ENCODE assay signal across 24 cellular contexts in genomic region chr4:42710329-42710728, GRCh38. TPM values are rescaled to one million over a fixed set of nuclear protein-coding genes. Genes with fewer than 3 reads are reported as not detected.
DNase-seq lines count a peak whose midpoint lies in the region; FAIRE-seq and TF ChIP-seq lines count a peak whose summit lies in the region.
"Had no signal": no experiment of that assay in that cellular context is flagged by ENCODE, and none has a peak within 500 bp of the region (broad histone marks: within the 10 kb centered on the region; RNA-seq: fewer than 3 reads in every experiment).

No MANE protein-coding gene starts in this region.

- peak overlapping the region; percentile 51 for H3K27ac Mint-ChIP-seq in type B pancreatic cell
- H3K27ac Mint-ChIP-seq: activated B cell treated with CpG ODN at 0.5 μM for 24 hours; HFFc6; nephron progenitor cell; T-helper 2 cell treated with Interferon-gamma antibody and Interleukin-4, amounts not matched to agents 5 μg/mL and 100 μg/mL, for 36 hours had no signal

- H4K8ac ChIP-seq in H1 (ENCODE audit: extremely low read depth, insufficient read depth, low read length) (no peak overlapping the region), trophoblast cell (ENCODE audit: low read depth, low read length) (no peak overlapping the region)

- H2AFZ ChIP-seq in H1 (ENCODE audit: low read length) (no peak overlapping the region), trophoblast cell (ENCODE audit: insufficient read depth, low read length, poor library complexity) (no peak overlapping the region)

- H4K91ac ChIP-seq in H1 (replicated peaks; ENCODE audit: insufficient read length, low read length), result no peak overlapping the region
- H4K91ac ChIP-seq in trophoblast cell (ENCODE audit: low read depth, low read length), result no peak overlapping the region

- TF ChIP-seq EP300 in H1 (IDR thresholded peaks at IDR 0.05; ENCODE audit: borderline replicate concordance in 1 of 2, low read depth in 2 of 2, low read length in 2 of 2), result no peak

- no peaks in the 10 kb centered on the region for H4K20me1 ChIP-seq in H1 (replicated peaks in 1 of 2; ENCODE audit: control insufficient read depth in 1 of 2, insufficient read depth in 2 of 2, low read length in 2 of 2)

- H3K27ac ChIP-seq in H1 (ENCODE audit: low read depth, low read length) (no peak overlapping the region), trophoblast cell (ENCODE audit: low read depth, low read length) (no peak overlapping the region)
- H3K27ac ChIP-seq: gastrocnemius medialis, prostate gland, RWPE1, suprapubic skin had no signal

- no peak overlapping the region for H2BK12ac ChIP-seq in H1 (ENCODE audit: low read depth, low read length)
- no peak overlapping the region for H2BK12ac ChIP-seq in trophoblast cell (ENCODE audit: low read length)

- no peaks in the 10 kb centered on the region for H3K36me3 ChIP-seq in H1 (ENCODE audit: control insufficient read depth in 2 of 4, insufficient read depth in 4 of 4, low read length in 3 of 4)
- no peaks in the 10 kb centered on the region for H3K36me3 ChIP-seq in trophoblast cell (ENCODE audit: control insufficient read depth in 1 of 2, insufficient read depth in 2 of 2, low read length in 2 of 2)
- H3K36me3 ChIP-seq: BE2C, gastrocnemius medialis, prostate gland, suprapubic skin had no signal

- H3K23me2 ChIP-seq in H1 (ENCODE audit: low read depth, low read length), result no peaks in the 10 kb centered on the region

- H3K4me3 Mint-ChIP-seq in type B pancreatic cell, result peak overlapping the region; percentile 50
- H3K4me3 Mint-ChIP-seq: activated B cell treated with CpG ODN at 0.5 μM for 24 hours; HFFc6; nephron progenitor cell; T-helper 2 cell treated with Interferon-gamma antibody and Interleukin-4, amounts not matched to agents 5 μg/mL and 100 μg/mL, for 36 hours had no signal

- H3K56ac ChIP-seq in H1 (replicated peaks; ENCODE audit: insufficient read length, low read depth, low read length), result no peak overlapping the region

- TF ChIP-seq CTCF in H1 (IDR thresholded peaks at IDR 0.05; ENCODE audit: control extremely low read depth in 1 of 3, insufficient read depth in 1 of 3, low read depth in 1 of 3, low read length in 3 of 3), result no peak
- no peak for TF ChIP-seq CTCF in type B pancreatic cell (conservative IDR thresholded peaks at IDR 0.05)

- H3K18ac ChIP-seq in H1 (ENCODE audit: extremely low read depth, low read length) (no peak overlapping the region), trophoblast cell (ENCODE audit: low read length) (no peak overlapping the region)

- no peaks in the 10 kb centered on the region for H3K9me3 ChIP-seq in H1 (ENCODE audit: insufficient read depth in 2 of 2, low read depth in 1 of 2, low read length in 1 of 2)
- no peaks in the 10 kb centered on the region for H3K9me3 ChIP-seq in trophoblast cell (ENCODE audit: insufficient read depth, low read depth, low read length)
- H3K9me3 ChIP-seq: BE2C, gastrocnemius medialis, prostate gland, suprapubic skin had no signal

- H3K4me1 ChIP-seq in H1 (replicated peaks in 1 of 4; ENCODE audit: control insufficient read depth in 3 of 4, insufficient read depth in 4 of 4, low read length in 3 of 4) (peaks cover 0 to 14% (median 4%) of the 10 kb centered on the region in 4 experiments; a peak in 3 of 7 replicates), trophoblast cell (ENCODE audit: control insufficient read depth in 1 of 2, insufficient read depth in 2 of 2, low read length in 2 of 2) (no peaks in the 10 kb centered on the region)
- H3K4me1 ChIP-seq: gastrocnemius medialis, suprapubic skin had no signal

- H3K4ac ChIP-seq in H1 (replicated peaks; ENCODE audit: insufficient read length, low read depth, low read length), result no peak overlapping the region
- H3K4ac ChIP-seq in trophoblast cell (ENCODE audit: low read depth, low read length), result no peak overlapping the region

- H3K27me3 Mint-ChIP-seq in type B pancreatic cell, result no peaks in the 10 kb centered on the region

- H2BK5ac ChIP-seq in H1 (ENCODE audit: low read depth, low read length) (no peak overlapping the region), trophoblast cell (ENCODE audit: low read depth, low read length, poor library complexity) (no peak overlapping the region)

- peaks cover 31% of the 10 kb centered on the region for H3K4me1 Mint-ChIP-seq in type B pancreatic cell (ENCODE audit: unreplicated experiment)
- H3K4me1 Mint-ChIP-seq: activated B cell treated with CpG ODN at 0.5 μM for 24 hours, nephron progenitor cell had no signal

- H3K9ac ChIP-seq in H1 (replicated peaks in 1 of 4; ENCODE audit: extremely low read depth in 1 of 4, low read depth in 3 of 4, low read length in 3 of 4) (no peak overlapping the region), trophoblast cell (ENCODE audit: low read length) (no peak overlapping the region)

- no peak for FAIRE-seq in H1 (lab: Jason Lieb, UNC)

- no peak overlapping the region for H2BK15ac ChIP-seq in H1 (ENCODE audit: low read length)

- H3K36me3 Mint-ChIP-seq in type B pancreatic cell, result no peaks in the 10 kb centered on the region
- H3K36me3 Mint-ChIP-seq: brain had no signal

- H3K27me3 ChIP-seq in H1 (replicated peaks in 1 of 4; ENCODE audit: control insufficient read depth in 3 of 4, extremely low read depth in 1 of 4, insufficient read depth in 3 of 4, low read length in 3 of 4), result no peaks in the 10 kb centered on the region
- H3K27me3 ChIP-seq in trophoblast cell (ENCODE audit: insufficient read depth, low read length), result no peaks in the 10 kb centered on the region
- H3K27me3 ChIP-seq: BE2C, gastrocnemius medialis, suprapubic skin had no signal

- no peak overlapping the region for H3K23ac ChIP-seq in H1 (ENCODE audit: insufficient read length)
- no peak overlapping the region for H3K23ac ChIP-seq in trophoblast cell (ENCODE audit: low read length)

- 61% methylated on average over 5 of the region's 5 CpGs; no CpG with 5 or more reads in 1 of the 2 experiments for WGBS in H1 (ENCODE audit: extremely low coverage in 1 of 2, insufficient coverage in 1 of 2, insufficient read length in 1 of 2, insufficient replicate concordance in 2 of 2, low coverage in 1 of 2, low lambda C conversion rate in 2 of 2, missing lambda C conversion rate in 1 of 2), 2 experiments
- WGBS in trophoblast cell (ENCODE audit: extremely low coverage, insufficient coverage, insufficient read length), result no CpG with 5 or more reads among the region's 5 CpGs

- no peak overlapping the region for H4K12ac ChIP-seq in trophoblast cell (ENCODE audit: low read depth, low read length)

- CTCF ChIA-PET in H1 (lab: Charles Lee; ENCODE audit: partially characterized antibody), result interaction anchor here (0.9 kb wide), 1 partner anchor 107 kb away, joined by 3 read pairs; no protein-coding TSS in a partner anchor

- no peaks in the 10 kb centered on the region for H3K9me3 Mint-ChIP-seq in type B pancreatic cell
- H3K9me3 Mint-ChIP-seq: activated B cell treated with CpG ODN at 0.5 μM for 24 hours; brain; nephron progenitor cell; T-helper 2 cell treated with Interferon-gamma antibody and Interleukin-4, amounts not matched to agents 5 μg/mL and 100 μg/mL, for 36 hours had no signal

- H3K79me1 ChIP-seq in H1 (ENCODE audit: low read depth, low read length), result no peaks in the 10 kb centered on the region
- H3K79me1 ChIP-seq in trophoblast cell (ENCODE audit: low read length), result no peaks in the 10 kb centered on the region

- no peak for TF ChIP-seq RAD21 in H1 (IDR thresholded peaks at IDR 0.05 in 1 of 2, conservative IDR thresholded peaks at IDR 0.05 in 1 of 2; ENCODE audit: low read depth in 2 of 2, low read length in 2 of 2)

- peak; percentile 3 for DNase-seq in NCI-H1105 treated with DMSO at 0.1 percent for 48 hours (lab: John Stamatoyannopoulos, UW)
- no peak for DNase-seq in NCI-H1105 (lab: John Stamatoyannopoulos, UW)
- no peak for DNase-seq in H1 (ENCODE audit: low read depth in 1 of 2, low spot score in 2 of 2)
- DNase-seq in midbrain (lab: John Stamatoyannopoulos, UW), result peak; percentile 57
- DNase-seq in type B pancreatic cell (ENCODE audit: extremely low spot score, unreplicated experiment), result no peak
- DNase-seq in trophoblast cell, result no peak
- no peak for DNase-seq in NCI-H2171 (lab: John Stamatoyannopoulos, UW)
- DNase-seq in NCI-H1048 (lab: John Stamatoyannopoulos, UW), result no peak
- DNase-seq: 8988T; activated B cell treated with CpG ODN at 0.5 μM for 24 hours; activated CD4-positive, alpha-beta T cell treated with anti-CD3 and anti-CD28 coated beads, Interleukin-2, amount 50 U/mL, for 48 hours; activated effector memory CD4-positive, alpha-beta T cell treated with Interleukin-2 at 50 U/mL for 16 hours; BE2C; DMS79; effector memory CD4-positive, alpha-beta T cell; gastrocnemius medialis; HFFc6; NCI-H524; nephron progenitor cell had no signal

- H3K14ac ChIP-seq in H1 (ENCODE audit: insufficient read length) (no peak overlapping the region), trophoblast cell (ENCODE audit: low read length) (no peak overlapping the region)

- H2AK5ac ChIP-seq in H1 (ENCODE audit: low read depth, low read length), result no peak overlapping the region
- H2AK5ac ChIP-seq in trophoblast cell (ENCODE audit: low read length), result no peak overlapping the region

- no peak for TF ChIP-seq POLR2A in H1 (IDR thresholded peaks at IDR 0.05; ENCODE audit: control extremely low read depth in 1 of 2, low read depth in 2 of 2, low read length in 2 of 2)

- no peak overlapping the region for H4K5ac ChIP-seq in H1 (ENCODE audit: insufficient read length, low read depth, low read length)

- H3K79me2 ChIP-seq in H1 (ENCODE audit: control insufficient read depth in 1 of 2, insufficient read depth in 2 of 2, low read length in 2 of 2), result no peaks in the 10 kb centered on the region
- H3K79me2 ChIP-seq in trophoblast cell (ENCODE audit: control insufficient read depth, insufficient read depth, low read length, poor library complexity), result no peaks in the 10 kb centered on the region

- H3K4me2 ChIP-seq in H1 (ENCODE audit: insufficient read depth in 1 of 2, low read depth in 2 of 2, low read length in 2 of 2), result no peak overlapping the region
- no peak overlapping the region for H3K4me2 ChIP-seq in trophoblast cell (ENCODE audit: low read length)

- H2BK120ac ChIP-seq in H1 (replicated peaks; ENCODE audit: low read depth, low read length) (no peak overlapping the region), trophoblast cell (ENCODE audit: insufficient read depth, low read length, poor library complexity) (no peak overlapping the region)

- POLR2A ChIA-PET in H1 (lab: Charles Lee; ENCODE audit: partially characterized antibody), result no interaction called here

- no peak overlapping the region for H2BK20ac ChIP-seq in H1 (ENCODE audit: low read length)

- H3K4me3 ChIP-seq in H1 (ENCODE audit: extremely low read depth in 1 of 4, insufficient read depth in 2 of 4, low read depth in 3 of 4, low read length in 4 of 4) (no peak overlapping the region), trophoblast cell (ENCODE audit: low read depth, low read length) (no peak overlapping the region)
- H3K4me3 ChIP-seq: gastrocnemius medialis, prostate gland, suprapubic skin had no signal

RNA-seq across cellular contexts. Expression of gene ATP8A1, which starts 53.4 kb away (rescaled TPM):
- total RNA-seq in H1 (2021; fragmentation: NEBNext Ultra II Directional; extraction: Animal tissue kit (Norgen Biotek cat#: 25700)), result 12.2 and 14.9 TPM in 2 replicates
- polyA plus RNA-seq in H1 (2011; rRNA removed), result 2.2 and 3.7 TPM in 2 replicates
- 6.3 TPM for polyA plus RNA-seq in H1 (2011; cell fraction: cytosol; rRNA removed)
- 4.9 TPM for polyA plus RNA-seq in H1 (2011; cell fraction: nucleus; rRNA removed)
- 3.9 to 9.1 TPM (median 4.6 TPM) in 4 replicates for polyA plus RNA-seq in H1 (2012, experiment 1 of 2)
- 0.22 TPM for polyA plus RNA-seq in H1 (2012, experiment 2 of 2)
- 7.9 TPM for polyA plus RNA-seq in H1 (2013, experiment 1 of 2)
- 8.2 TPM for polyA plus RNA-seq in H1 (2013, experiment 2 of 2)
- polyA minus RNA-seq in H1 (2011; rRNA and poly(A)+ RNA removed), result 20.5 and 22.5 TPM in 2 replicates
- polyA minus RNA-seq in H1 (2011; cell fraction: cytosol; rRNA and poly(A)+ RNA removed), result 8.1 TPM
- 52.8 TPM for polyA minus RNA-seq in H1 (2011; cell fraction: nucleus; rRNA and poly(A)+ RNA removed)
- 10.3 and 11.6 TPM in 2 replicates for total RNA-seq in type B pancreatic cell (ENCODE audit: low replicate concordance)
- 0.44 and 0.68 TPM in 2 replicates for polyA plus RNA-seq in trophoblast cell (2013)

Comparison
In these comparisons a context has a peak if more than half of its experiments do, and no peak if none do; other contexts are left out.
1. DNase-seq: peak in NCI-H1105 treated with DMSO at 0.1 percent for 48 hours (single experiment) and midbrain (single experiment); none in NCI-H1105 (single experiment), H1 (0 of 2), type B pancreatic cell (single experiment), trophoblast cell (0 of 2), NCI-H2171 (single experiment) and NCI-H1048 (single experiment).